ENCODE assay signal across 16 cellular contexts in genomic region chr6:159829515-159829914, GRCh38. TPM values are rescaled to one million over a fixed set of nuclear protein-coding genes. Genes with fewer than 3 reads are reported as not detected.
A peak's percentile ranks its signal among the peaks of the same experiment; 100 is the strongest.
DNase-seq lines count a peak whose midpoint lies in the region; ATAC-seq, FAIRE-seq and TF ChIP-seq lines count a peak whose summit lies in the region.
"Had no signal": no experiment of that assay in that cellular context is flagged by ENCODE, and none has a peak within 500 bp of the region (broad histone marks: within the 10 kb centered on the region; RNA-seq: fewer than 3 reads in every experiment).

No MANE protein-coding gene starts in this region.

- H3K79me2 ChIP-seq in keratinocyte (ENCODE audit: control insufficient read depth, insufficient read depth, low read length): no peaks in the 10 kb centered on the region

- peak overlapping the region; percentile 0 for H3K4me2 ChIP-seq in keratinocyte (ENCODE audit: control insufficient read depth, extremely low read depth, insufficient read depth, low read depth, low read length)
- H3K4me2 ChIP-seq: KMS-11 had no signal

- peaks cover 7% of the 10 kb centered on the region for H3K4me1 ChIP-seq in keratinocyte (ENCODE audit: control insufficient read depth, extremely low read depth, insufficient read depth, low read length)
- H3K4me1 ChIP-seq: sigmoid colon, testis had no signal

- no peaks in the 10 kb centered on the region for H3K9me1 ChIP-seq in keratinocyte (ENCODE audit: control insufficient read depth, extremely low read depth, insufficient read depth, low read length)

- no peaks in the 10 kb centered on the region for H3K36me3 ChIP-seq in keratinocyte (ENCODE audit: control insufficient read depth in 2 of 2, extremely low read depth in 1 of 2, insufficient read depth in 2 of 2, low read length in 2 of 2)
- H3K36me3 ChIP-seq: sigmoid colon had no signal

- peaks cover 5% of the 10 kb centered on the region for H3K4me1 Mint-ChIP-seq in osteocyte (ENCODE audit: unreplicated experiment)

- FAIRE-seq in keratinocyte (lab: Jason Lieb, UNC): peak; percentile 49

- no peak overlapping the region for H3K27ac ChIP-seq in keratinocyte (ENCODE audit: control insufficient read depth, insufficient read depth, low read length)
- H3K27ac ChIP-seq: KMS-11, RWPE1, sigmoid colon, testis had no signal

- dilution Hi-C loops in keratinocyte (cut with MboI; ENCODE audit: extremely low pct_ligation_motif_present, low sequenced_read_pairs): no loop called here

- peak overlapping the region; percentile 27 for H2AFZ ChIP-seq in keratinocyte (ENCODE audit: control insufficient read depth, low read length)

- H4K20me1 ChIP-seq in keratinocyte (ENCODE audit: control insufficient read depth, extremely low read depth, insufficient read depth, low read length): no peaks in the 10 kb centered on the region

- H3K4me3 ChIP-seq in keratinocyte (ENCODE audit: control insufficient read depth in 2 of 3, extremely low read depth in 1 of 3, insufficient read depth in 2 of 3, low read depth in 1 of 3, low read length in 3 of 3): no peak overlapping the region
- H3K4me3 ChIP-seq: sigmoid colon, testis had no signal

- H3K27me3 Mint-ChIP-seq in osteocyte (ENCODE audit: unreplicated experiment): no peaks in the 10 kb centered on the region

- H3K27ac Mint-ChIP-seq in osteocyte (ENCODE audit: unreplicated experiment): no peak overlapping the region

- no peaks in the 10 kb centered on the region for H3K27me3 ChIP-seq in keratinocyte (ENCODE audit: control insufficient read depth, extremely low read depth, insufficient read depth, low read length)
- H3K27me3 ChIP-seq: sigmoid colon, testis had no signal

- H3K9me3 ChIP-seq in keratinocyte (ENCODE audit: control insufficient read depth, low read depth, low read length): no peaks in the 10 kb centered on the region
- H3K9me3 ChIP-seq: sigmoid colon, testis had no signal

- no peak overlapping the region for H3K4me3 Mint-ChIP-seq in osteocyte (ENCODE audit: unreplicated experiment)

- peak; percentile 73 to 88 for DNase-seq in NOMO-1 (lab: John Stamatoyannopoulos, UW; ENCODE audit: unreplicated experiment in 2 of 2)
- no peak for DNase-seq in keratinocyte (ENCODE audit: low read depth, low spot score)
- no peak for DNase-seq in omental fat pad (ENCODE audit: low spot score)
- DNase-seq in osteocyte (ENCODE audit: extremely low spot score, unreplicated experiment): no peak
- no peak for DNase-seq in stimulated activated CD4-positive, alpha-beta T cell treated with anti-CD3 and anti-CD28 coated beads, Interleukin-12 subunit alpha, Interleukin-12 subunit beta, amount 100 ng/mL, for 4 hours
- DNase-seq: COR-L47, left cardiac atrium, NCI-H226, sigmoid colon, testis had no signal

- H3K9ac ChIP-seq in keratinocyte (ENCODE audit: control insufficient read depth, extremely low read depth, insufficient read depth, low read length): no peak overlapping the region
- H3K9ac ChIP-seq: KMS-11 had no signal

- H3K9me3 Mint-ChIP-seq in osteocyte (ENCODE audit: unreplicated experiment): no peaks in the 10 kb centered on the region

- ATAC-seq in GM18861 (IDR thresholded peaks at IDR 0.05; ENCODE audit: unreplicated experiment) (peak; percentile 69), HG02759 (IDR thresholded peaks at IDR 0.05; ENCODE audit: unreplicated experiment) (peak; percentile 52), omental fat pad (ENCODE audit: low FRiP score) (no peak)
- ATAC-seq: left cardiac atrium had no signal

- TF ChIP-seq CTCF in keratinocyte (optimal IDR thresholded peaks at IDR 0.05 in 1 of 3, IDR thresholded peaks at IDR 0.05 in 1 of 3, conservative IDR thresholded peaks at IDR 0.05 in 1 of 3; ENCODE audit: extremely low read depth in 1 of 3, insufficient read depth in 2 of 3, low read length in 3 of 3) (no peak), omental fat pad (IDR thresholded peaks at IDR 0.05) (no peak), osteocyte (IDR thresholded peaks at IDR 0.05) (no peak)

- no peaks in the 10 kb centered on the region for H3K36me3 Mint-ChIP-seq in osteocyte (ENCODE audit: unreplicated experiment)

RNA-seq across cellular contexts. Expression of gene PNLDC1, which starts 29.4 kb away (rescaled TPM):
- 0.05 to 0.14 TPM (median 0.12 TPM) in 3 replicates for polyA plus RNA-seq in keratinocyte
- 0.57 TPM for polyA plus RNA-seq in keratinocyte (2011; ENCODE audit: low read depth)
- polyA plus RNA-seq in keratinocyte (2011; cell fraction: cytosol; rRNA removed): 0.05 TPM in 1 of 2 replicates, not detected in the other
- polyA plus RNA-seq in keratinocyte (2011; cell fraction: nucleus; rRNA removed): 0.15 and 0.21 TPM in 2 replicates
- 0.25 TPM in 1 of 2 replicates, not detected in the other for polyA plus RNA-seq in keratinocyte (2012; ENCODE audit: low replicate concordance)
- polyA minus RNA-seq in keratinocyte: not detected in 3 replicates
- not detected for polyA minus RNA-seq in keratinocyte (2011; cell fraction: cytosol; rRNA and poly(A)+ RNA removed)
- polyA minus RNA-seq in keratinocyte (2011; cell fraction: nucleus; rRNA and poly(A)+ RNA removed): not detected in 2 replicates
- total RNA-seq in omental fat pad (under 1 TPM in 1 of 4 donors, not detected in 3; 0.37 TPM), osteocyte (not detected in 2 replicates)
- total RNA-seq: glomerular endothelial cell had no signal
- polyA plus RNA-seq: neural cell had no signal

RNA-seq across cellular contexts. Expression of gene MRPL18, which starts 39.2 kb away (rescaled TPM):
- polyA plus RNA-seq in keratinocyte: 74.1 to 127 TPM (median 97.1 TPM) in 3 replicates
- polyA plus RNA-seq in keratinocyte (2011; ENCODE audit: low read depth): 75.6 TPM
- 78.1 and 93.3 TPM in 2 replicates for polyA plus RNA-seq in keratinocyte (2011; cell fraction: cytosol; rRNA removed)
- 35.6 and 45.5 TPM in 2 replicates for polyA plus RNA-seq in keratinocyte (2011; cell fraction: nucleus; rRNA removed)
- polyA plus RNA-seq in keratinocyte (2012; ENCODE audit: low replicate concordance): 83.3 and 97.3 TPM in 2 replicates
- polyA minus RNA-seq in keratinocyte: 21.2 to 41.3 TPM (median 35.4 TPM) in 3 replicates
- 28.4 TPM for polyA minus RNA-seq in keratinocyte (2011; cell fraction: cytosol; rRNA and poly(A)+ RNA removed)
- 14.4 and 15.7 TPM in 2 replicates for polyA minus RNA-seq in keratinocyte (2011; cell fraction: nucleus; rRNA and poly(A)+ RNA removed)
- 10 to 100 TPM; 37.2 to 87.6 (median 60.3) TPM for total RNA-seq in omental fat pad
- 47.1 and 47.3 TPM in 2 replicates for total RNA-seq in osteocyte

RNA-seq across cellular contexts. Expression of gene TCP1, which starts 40.1 kb away (rescaled TPM):
- 72.8 to 174 TPM (median 174 TPM) in 3 replicates for polyA plus RNA-seq in keratinocyte
- polyA plus RNA-seq in keratinocyte (2011; ENCODE audit: low read depth): 207 TPM
- polyA plus RNA-seq in keratinocyte (2011; cell fraction: cytosol; rRNA removed): 99.5 and 152 TPM in 2 replicates
- polyA plus RNA-seq in keratinocyte (2011; cell fraction: nucleus; rRNA removed): 104 and 141 TPM in 2 replicates
- 224 and 225 TPM in 2 replicates for polyA plus RNA-seq in keratinocyte (2012; ENCODE audit: low replicate concordance)
- polyA minus RNA-seq in keratinocyte: 60.0 to 282 TPM (median 92.0 TPM) in 3 replicates
- 352 TPM for polyA minus RNA-seq in keratinocyte (2011; cell fraction: cytosol; rRNA and poly(A)+ RNA removed)
- 85.3 and 130 TPM in 2 replicates for polyA minus RNA-seq in keratinocyte (2011; cell fraction: nucleus; rRNA and poly(A)+ RNA removed)
- total RNA-seq in omental fat pad: 100 to 1,000 TPM; 146 to 248 (median 192) TPM
- total RNA-seq in osteocyte: 167 and 173 TPM in 2 replicates

Comparison
In these comparisons a context has a peak if more than half of its experiments do, and no peak if none do; other contexts are left out.
1. DNase-seq: peak in NOMO-1 (2 of 2); none in keratinocyte (single experiment), omental fat pad (single experiment), osteocyte (single experiment) and stimulated activated CD4-positive, alpha-beta T cell treated with anti-CD3 and anti-CD28 coated beads, Interleukin-12 subunit alpha, Interleukin-12 subunit beta, amount 100 ng/mL, for 4 hours (single experiment).